Comparison of ENCODE assay signal across 16 cellular contexts in genomic region chr11:28464252-28464867, GRCh38.
A peak's percentile ranks its signal among the peaks of the same experiment; 100 is the strongest.
DNase-seq lines count a peak whose midpoint lies in the region; ATAC-seq lines count a peak whose summit lies in the region.
"Had no signal": no experiment of that assay in that cellular context is flagged by ENCODE, and none has a peak within 500 bp of the region (broad histone marks: within the 10 kb centered on the region; RNA-seq: fewer than 3 reads in every experiment).

No MANE protein-coding gene starts in this region.

- peaks cover 32% of the 10 kb centered on the region for H3K4me1 ChIP-seq in adipocyte (ENCODE audit: control insufficient read depth, insufficient read depth, low read length)

- ATAC-seq in HG03469 (IDR thresholded peaks at IDR 0.05; ENCODE audit: unreplicated experiment): peak; percentile 36
- ATAC-seq: GM23338 had no signal

- no peak overlapping the region for H3K4me3 ChIP-seq in adipocyte (ENCODE audit: low read length)
- H3K4me3 ChIP-seq: GM23338 had no signal

- in situ Hi-C loops in KBM-7 (cut with MboI; ENCODE audit: low pct_unique_long_range_greater_than_20kb, low sequenced_read_pairs): no loop called here

- H3K9me3 ChIP-seq in adipocyte (ENCODE audit: control insufficient read depth, low read length): no peaks in the 10 kb centered on the region

- no peak overlapping the region for H3K9ac ChIP-seq in adipocyte (ENCODE audit: low read length)

- DNase-seq in EL (peak; percentile 78), adipocyte (ENCODE audit: low read depth) (peak; percentile 61), iris pigment epithelial cell (ENCODE audit: low read depth) (peak; percentile 87), activated gamma-delta T cell (lab: John Stamatoyannopoulos, UW) (no peak), KBM-7 (no peak), NCI-H748 (lab: John Stamatoyannopoulos, UW; ENCODE audit: unreplicated experiment) (no peak), cerebellar cortex (ENCODE audit: low spot score) (no peak)
- DNase-seq: activated CD8-positive, alpha-beta memory T cell treated with anti-CD3 and anti-CD28 coated beads, Interleukin-2, amount 50 U/mL, for 48 hours; activated naive CD4-positive, alpha-beta T cell treated with anti-CD3 and anti-CD28 coated beads for 36 hours; effector memory CD4-positive, alpha-beta T cell; NCI-H1092 treated with DMSO at 0.1 percent for 48 hours; NCI-H2171; NCI-H82; posterior cingulate gyrus had no signal

- H3K36me3 ChIP-seq in adipocyte (ENCODE audit: control insufficient read depth, insufficient read depth, low read length, severe bottlenecking): no peaks in the 10 kb centered on the region

- no peaks in the 10 kb centered on the region for H3K27me3 ChIP-seq in adipocyte (replicated peaks; ENCODE audit: control insufficient read depth, insufficient read depth, low read length)

Comparison
In these comparisons a context has a peak if more than half of its experiments do, and no peak if none do; other contexts are left out.
1. DNase-seq: peak in EL (single experiment), adipocyte (single experiment) and iris pigment epithelial cell (single experiment); none in activated gamma-delta T cell (single experiment), KBM-7 (single experiment), NCI-H748 (single experiment) and cerebellar cortex (single experiment).